In the genomic region with DNA sequence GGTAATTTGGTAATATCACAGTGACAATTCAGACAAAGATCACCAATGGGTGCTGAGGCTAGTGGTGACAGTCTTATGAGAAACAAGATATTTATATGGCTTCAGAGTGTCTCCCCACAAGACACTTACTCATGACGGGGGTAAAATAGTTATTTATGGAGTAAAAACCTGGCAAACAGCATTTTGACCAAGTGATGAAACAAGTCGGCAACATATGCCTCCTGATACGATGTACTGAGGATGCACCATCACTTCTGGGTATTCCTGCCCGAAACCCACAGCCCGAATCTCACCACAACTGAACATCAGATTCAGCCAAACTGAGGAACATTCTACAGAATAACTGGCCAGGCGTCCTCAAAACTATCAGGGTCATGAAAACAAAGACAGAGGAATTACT, we compare ENCODE assay signal across 30 cellular contexts.
"Had no signal": no experiment of that assay in that cellular context is flagged by ENCODE, and none has a peak within 500 bp of the region (broad histone marks: within the 10 kb centered on the region; RNA-seq: fewer than 3 reads in every experiment).

No MANE protein-coding gene starts in this region.

- H3K36me3 ChIP-seq: colonic mucosa, esophagus squamous epithelium, gastroesophageal sphincter had no signal

- H3K4me3 ChIP-seq: colonic mucosa, esophagus squamous epithelium, gastroesophageal sphincter had no signal

- ATAC-seq: activated CD4-positive, alpha-beta T cell treated with anti-CD3 and anti-CD28 coated beads for 36 hours; activated CD8-positive, alpha-beta memory T cell treated with anti-CD3 and anti-CD28 coated beads, Interleukin-2, amount 10 ng/mL, durations not matched to agents 7 days and 5 days; activated CD8-positive, alpha-beta T cell treated with anti-CD3 and anti-CD28 coated beads, Interleukin-2, amount 10 ng/mL, durations not matched to agents 7 days and 5 days; activated T-cell treated with anti-CD3 and anti-CD28 coated beads, Interleukin-2, amount 50 U/mL, for 72 hours; gastroesophageal sphincter; T-helper 17 cell had no signal

- H3K27me3 Mint-ChIP-seq: activated naive CD8-positive, alpha-beta T cell; activated T-cell treated with anti-CD3 and anti-CD28 coated beads, Interleukin-2, amount 50 U/mL, for 24 hours had no signal

- H3K9me3 Mint-ChIP-seq: activated CD4-positive, alpha-beta memory T cell treated with anti-CD3 and anti-CD28 coated beads for 36 hours; activated CD4-positive, alpha-beta T cell treated with anti-CD3 and anti-CD28 coated beads, Interleukin-2, amount 10 ng/mL, durations not matched to agents 24 days and 14 days; activated T-cell treated with anti-CD3 and anti-CD28 coated beads, Interleukin-2, amount 50 U/mL, for 24 hours; activated T-cell treated with anti-CD3 and anti-CD28 coated beads, Interleukin-2, amount 50 U/mL, for 72 hours; T-helper 2 cell treated with Interferon-gamma antibody and Interleukin-4, amounts not matched to agents 5 μg/mL and 100 μg/mL, for 36 hours had no signal

- H3K4me3 Mint-ChIP-seq: activated CD4-positive, alpha-beta memory T cell treated with anti-CD3 and anti-CD28 coated beads for 36 hours; activated CD4-positive, alpha-beta T cell treated with anti-CD3 and anti-CD28 coated beads for 36 hours; activated CD4-positive, alpha-beta T cell treated with anti-CD3 and anti-CD28 coated beads, Interleukin-2, amount 10 ng/mL, durations not matched to agents 24 days and 14 days; activated CD8-positive, alpha-beta memory T cell treated with anti-CD3 and anti-CD28 coated beads, Interleukin-2, amount 10 ng/mL, durations not matched to agents 7 days and 5 days; activated CD8-positive, alpha-beta T cell treated with anti-CD3 and anti-CD28 coated beads, Interleukin-2, amount 10 ng/mL, durations not matched to agents 7 days and 5 days; activated naive CD8-positive, alpha-beta T cell; activated T-cell treated with anti-CD3 and anti-CD28 coated beads, Interleukin-2, amount 50 U/mL, for 24 hours; activated T-cell treated with anti-CD3 and anti-CD28 coated beads, Interleukin-2, amount 50 U/mL, for 72 hours; T-helper 17 cell; T-helper 2 cell treated with Interferon-gamma antibody and Interleukin-4, amounts not matched to agents 5 μg/mL and 100 μg/mL, for 36 hours had no signal

- H3K27me3 ChIP-seq: colonic mucosa, esophagus squamous epithelium, gastroesophageal sphincter had no signal

- H3K27ac ChIP-seq: colonic mucosa, epithelial cell of prostate, esophagus squamous epithelium, gastroesophageal sphincter had no signal

- H3K4me1 Mint-ChIP-seq: activated CD4-positive, alpha-beta T cell treated with anti-CD3 and anti-CD28 coated beads for 36 hours had no signal

- H3K4me1 ChIP-seq: colonic mucosa, esophagus squamous epithelium, gastroesophageal sphincter had no signal

- DNase-seq: activated CD4-positive, alpha-beta memory T cell treated with anti-CD3 and anti-CD28 coated beads for 36 hours; activated CD4-positive, alpha-beta T cell treated with anti-CD3 and anti-CD28 coated beads for 36 hours; activated CD4-positive, alpha-beta T cell treated with anti-CD3 and anti-CD28 coated beads, Interleukin-2, amount 10 ng/mL, durations not matched to agents 24 days and 14 days; activated CD4-positive, CD25-positive, alpha-beta regulatory T cell; activated CD4-positive, CD25-positive, alpha-beta regulatory T cell treated with anti-CD3 and anti-CD28 coated beads, Interleukin-2, amount 50 U/mL, for 72 hours; activated CD8-positive, alpha-beta memory T cell treated with anti-CD3 and anti-CD28 coated beads, Interleukin-2, amount 10 ng/mL, durations not matched to agents 7 days and 5 days; activated CD8-positive, alpha-beta memory T cell treated with anti-CD3 and anti-CD28 coated beads, Interleukin-2, amount 50 U/mL, for 48 hours; activated CD8-positive, alpha-beta T cell treated with anti-CD3 and anti-CD28 coated beads, Interleukin-2, amount 10 ng/mL, durations not matched to agents 7 days and 5 days; activated effector memory CD4-positive, alpha-beta T cell treated with Interleukin-2 at 50 U/mL for 16 hours; activated gamma-delta T cell treated with Interleukin-2 at 50 U/mL for 16 hours; activated naive CD4-positive, alpha-beta T cell treated with anti-CD3 and anti-CD28 coated beads, Interleukin-2, amount 50 U/mL, for 16 hours; activated naive CD4-positive, alpha-beta T cell treated with Interleukin-2 at 50 U/mL for 16 hours; activated T-cell treated with anti-CD3 and anti-CD28 coated beads for 4 hours; activated T-cell treated with anti-CD3 and anti-CD28 coated beads, Interleukin-2, amount 50 U/mL, for 24 hours; activated T-cell treated with anti-CD3 and anti-CD28 coated beads, Interleukin-2, amount 50 U/mL, for 72 hours; amniotic stem cell; anterior cingulate cortex; caudate nucleus; cerebellar nuclear complex; colonic mucosa; effector CD8-positive, alpha-beta T cell; esophagus squamous epithelium; foreskin melanocyte; T-helper 1 cell; T-helper 17 cell; T1000 had no signal

- H3K27ac Mint-ChIP-seq: activated CD4-positive, alpha-beta memory T cell treated with anti-CD3 and anti-CD28 coated beads for 36 hours; activated CD4-positive, alpha-beta T cell treated with anti-CD3 and anti-CD28 coated beads for 36 hours; activated CD4-positive, alpha-beta T cell treated with anti-CD3 and anti-CD28 coated beads, Interleukin-2, amount 10 ng/mL, durations not matched to agents 24 days and 14 days; activated CD8-positive, alpha-beta memory T cell treated with anti-CD3 and anti-CD28 coated beads, Interleukin-2, amount 10 ng/mL, durations not matched to agents 7 days and 5 days; activated CD8-positive, alpha-beta T cell treated with anti-CD3 and anti-CD28 coated beads, Interleukin-2, amount 10 ng/mL, durations not matched to agents 7 days and 5 days; activated naive CD8-positive, alpha-beta T cell; activated T-cell treated with anti-CD3 and anti-CD28 coated beads, Interleukin-2, amount 50 U/mL, for 24 hours; activated T-cell treated with anti-CD3 and anti-CD28 coated beads, Interleukin-2, amount 50 U/mL, for 72 hours; T-helper 2 cell treated with Interferon-gamma antibody and Interleukin-4, amounts not matched to agents 5 μg/mL and 100 μg/mL, for 36 hours had no signal

- H3K9me3 ChIP-seq: colonic mucosa, esophagus squamous epithelium, gastroesophageal sphincter had no signal

- H3K36me3 Mint-ChIP-seq: activated CD4-positive, alpha-beta memory T cell treated with anti-CD3 and anti-CD28 coated beads for 36 hours; activated CD8-positive, alpha-beta memory T cell treated with anti-CD3 and anti-CD28 coated beads, Interleukin-2, amount 10 ng/mL, durations not matched to agents 7 days and 5 days; activated naive CD8-positive, alpha-beta T cell had no signal
